ENCODE assay signal across 24 cellular contexts in the genomic region with DNA sequence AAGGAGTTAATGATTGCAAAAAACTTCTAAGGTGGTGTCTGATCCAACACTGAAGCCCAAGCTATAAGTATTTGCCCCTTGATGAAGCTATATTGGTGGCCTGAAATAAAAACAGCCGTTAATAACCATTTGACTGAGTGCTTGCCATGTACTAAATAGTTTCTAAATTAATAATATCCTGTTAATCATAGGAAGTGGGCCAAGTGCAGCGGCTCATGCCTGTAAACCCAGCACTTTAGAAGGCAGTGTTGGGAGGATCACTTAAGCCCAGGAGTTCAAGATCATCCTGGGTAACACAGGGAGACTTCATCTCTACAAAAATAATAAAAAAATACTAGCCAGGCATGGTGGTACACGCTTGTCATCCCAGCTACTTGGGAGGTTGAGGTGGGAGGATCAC. TPM values are rescaled to one million over a fixed set of nuclear protein-coding genes. Genes with fewer than 3 reads are reported as not detected.
"Had no signal": no experiment of that assay in that cellular context is flagged by ENCODE, and none has a peak within 500 bp of the region (broad histone marks: within the 10 kb centered on the region; RNA-seq: fewer than 3 reads in every experiment).

No MANE protein-coding gene starts in this region.

- DNase-seq: activated CD4-positive, alpha-beta T cell treated with anti-CD3 and anti-CD28 coated beads for 4 hours; activated CD8-positive, alpha-beta T cell treated with anti-CD3 and anti-CD28 coated beads, Interleukin-2, amount 10 ng/mL, durations not matched to agents 7 days and 5 days; activated gamma-delta T cell; activated naive CD4-positive, alpha-beta T cell treated with anti-CD3 and anti-CD28 coated beads for 36 hours; activated T-cell treated with anti-CD3 and anti-CD28 coated beads, Interleukin-2, amount 50 U/mL, for 24 hours; caudate nucleus; NCI-H1105 treated with DMSO at 0.1 percent for 48 hours; NCI-H1436 treated with DMSO at 0.1 percent for 48 hours; NCI-H187; NCI-H2081; NCI-H510A treated with DMSO at 0.1 percent for 48 hours; NCI-H69; NK-92 treated with Interleukin-12 subunit alpha and Interleukin-12 subunit beta, amount 100 ng/mL, for 24 hours; OCI-M1; Peyer's patch; Right ventricle myocardium superior; SJCRH30; SK-N-SH; T-helper 1 cell; WERI-Rb-1 had no signal

- H3K27ac Mint-ChIP-seq: activated CD8-positive, alpha-beta T cell treated with anti-CD3 and anti-CD28 coated beads, Interleukin-2, amount 10 ng/mL, durations not matched to agents 7 days and 5 days; activated naive CD4-positive, alpha-beta T cell treated with anti-CD3 and anti-CD28 coated beads for 36 hours; activated naive CD8-positive, alpha-beta T cell; activated T-cell treated with anti-CD3 and anti-CD28 coated beads, Interleukin-2, amount 50 U/mL, for 24 hours had no signal

- H3K36me3 ChIP-seq: Peyer's patch, SJCRH30, WERI-Rb-1 had no signal

- H3K9me2 ChIP-seq: SK-N-SH had no signal

- H3K4me3 Mint-ChIP-seq: activated CD8-positive, alpha-beta T cell treated with anti-CD3 and anti-CD28 coated beads, Interleukin-2, amount 10 ng/mL, durations not matched to agents 7 days and 5 days; activated naive CD4-positive, alpha-beta T cell treated with anti-CD3 and anti-CD28 coated beads for 36 hours; activated naive CD8-positive, alpha-beta T cell; activated T-cell treated with anti-CD3 and anti-CD28 coated beads, Interleukin-2, amount 50 U/mL, for 24 hours had no signal

- H3K4me1 ChIP-seq: Peyer's patch, SJCRH30 had no signal

- ATAC-seq: activated CD8-positive, alpha-beta T cell treated with anti-CD3 and anti-CD28 coated beads, Interleukin-2, amount 10 ng/mL, durations not matched to agents 7 days and 5 days had no signal

- H3K36me3 Mint-ChIP-seq: activated naive CD8-positive, alpha-beta T cell had no signal

- H3K4me2 ChIP-seq: KMS-11, SK-N-SH had no signal

- H3K27me3 Mint-ChIP-seq: activated naive CD8-positive, alpha-beta T cell had no signal

- H3K4me3 ChIP-seq: Peyer's patch, SJCRH30 had no signal

- H3K9me3 ChIP-seq: Peyer's patch, SJCRH30, SK-N-SH had no signal

- H3K27ac ChIP-seq: KMS-11, Peyer's patch, RWPE1, SJCRH30, WERI-Rb-1 had no signal

- H3K27me3 ChIP-seq: Peyer's patch, SJCRH30 had no signal

- H3K9ac ChIP-seq: KMS-11, SK-N-SH had no signal

RNA-seq across cellular contexts. Expression of a gene that starts 8.3 kb away (rescaled TPM):
- total RNA-seq: activated CD8-positive, alpha-beta T cell treated with anti-CD3 and anti-CD28 coated beads, Interleukin-2, amount 10 ng/mL, durations not matched to agents 7 days and 5 days; activated naive CD4-positive, alpha-beta T cell treated with anti-CD3 and anti-CD28 coated beads for 36 hours; Right ventricle myocardium superior; T-helper 2 cell treated with Interferon-gamma antibody and Interleukin-4, amounts not matched to agents 100 ng/mL and 5 ng/mL, for 36 hours had no signal
